ENCODE assay signal across 13 cellular contexts in the genomic region with DNA sequence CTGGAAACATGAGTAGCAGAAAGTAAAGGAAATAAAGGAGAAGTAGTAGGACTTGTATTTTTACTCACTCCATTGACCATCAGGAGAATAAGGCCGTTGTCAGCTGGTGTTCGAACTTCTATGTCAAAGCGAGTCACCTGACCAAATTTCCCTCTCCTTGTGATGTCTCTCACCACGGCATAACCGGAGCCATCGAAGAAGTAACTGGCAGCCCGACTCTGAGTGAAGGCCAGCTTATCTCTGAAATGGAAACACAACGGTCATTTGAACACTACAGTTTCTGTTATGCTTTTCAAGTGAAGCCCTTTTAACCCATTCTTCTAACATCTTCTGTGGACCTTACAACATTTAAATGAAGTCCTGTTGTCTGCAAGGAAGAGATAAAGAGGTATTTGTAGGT. TPM values are rescaled to one million over a fixed set of nuclear protein-coding genes. Genes with fewer than 3 reads are reported as not detected.
DNase-seq lines count a peak whose midpoint lies in the region; ATAC-seq and TF ChIP-seq lines count a peak whose summit lies in the region.
"Had no signal": no experiment of that assay in that cellular context is flagged by ENCODE, and none has a peak within 500 bp of the region (broad histone marks: within the 10 kb centered on the region; RNA-seq: fewer than 3 reads in every experiment).

No MANE protein-coding gene starts in this region.

- H3K4me1 Mint-ChIP-seq in neural progenitor cell, result no peaks in the 10 kb centered on the region
- no peaks in the 10 kb centered on the region for H3K4me1 Mint-ChIP-seq in activated CD8-positive, alpha-beta T cell treated with anti-CD3 and anti-CD28 coated beads, Interleukin-2, amount 10 ng/mL, durations not matched to agents 7 days and 5 days (ENCODE audit: low read depth)
- H3K4me1 Mint-ChIP-seq: B cell had no signal

- peak overlapping the region; percentile 52 for H2AFZ ChIP-seq in neural progenitor cell (replicated peaks)

- H3K27me3 Mint-ChIP-seq in neural progenitor cell (ENCODE audit: insufficient read depth, low read depth), result no peaks in the 10 kb centered on the region
- H3K27me3 Mint-ChIP-seq in activated CD8-positive, alpha-beta T cell treated with anti-CD3 and anti-CD28 coated beads, Interleukin-2, amount 10 ng/mL, durations not matched to agents 7 days and 5 days (ENCODE audit: low read depth), result peaks cover 20% of the 10 kb centered on the region

- DNase-seq in left ventricle myocardium inferior (no peak), cardiac septum (ENCODE audit: low spot score) (no peak), SK-MEL-5 (ENCODE audit: low read depth, low spot score) (peak; percentile 57), neural progenitor cell (ENCODE audit: low spot score) (no peak), coronary artery (ENCODE audit: low spot score) (no peak), NCI-H187 (lab: John Stamatoyannopoulos, UW) (no peak)
- no peak for DNase-seq in activated CD8-positive, alpha-beta T cell treated with anti-CD3 and anti-CD28 coated beads, Interleukin-2, amount 10 ng/mL, durations not matched to agents 7 days and 5 days
- DNase-seq: C1 segment of cervical spinal cord; Calu3; CD4-positive, alpha-beta T cell; DMS 273 treated with DMSO at 0.1 percent for 48 hours had no signal

- H3K27ac ChIP-seq in left ventricle myocardium inferior (replicated peaks) (peak overlapping the region; percentile 31), neural progenitor cell (no peak overlapping the region), coronary artery (no peak overlapping the region)

- no peak overlapping the region for H3K9ac ChIP-seq in neural progenitor cell

- H3K36me3 Mint-ChIP-seq in neural progenitor cell, result peaks cover 2% of the 10 kb centered on the region
- H3K36me3 Mint-ChIP-seq in activated CD8-positive, alpha-beta T cell treated with anti-CD3 and anti-CD28 coated beads, Interleukin-2, amount 10 ng/mL, durations not matched to agents 7 days and 5 days (ENCODE audit: low read depth), result no peaks in the 10 kb centered on the region

- H3K36me3 ChIP-seq in left ventricle myocardium inferior (peaks cover 100% of the 10 kb centered on the region), neural progenitor cell (no peaks in the 10 kb centered on the region)

- POLR2A ChIA-PET in activated CD8-positive, alpha-beta T cell treated with anti-CD3 and anti-CD28 coated beads, Interleukin-2, amount 10 ng/mL, durations not matched to agents 7 days and 5 days (lab: Charles Lee), result no interaction called here

- H3F3A ChIP-seq in neural progenitor cell (ENCODE audit: low read depth), result no peaks in the 10 kb centered on the region

- CTCF ChIA-PET in activated CD8-positive, alpha-beta T cell treated with anti-CD3 and anti-CD28 coated beads, Interleukin-2, amount 10 ng/mL, durations not matched to agents 7 days and 5 days (lab: Charles Lee), result interaction anchor here (2.2 to 2.6 kb wide), 2 partner anchors 14 to 25 kb away, joined by 4 to 13 read pairs; no protein-coding TSS in a partner anchor

- no peaks in the 10 kb centered on the region for H3K9me3 Mint-ChIP-seq in neural progenitor cell
- no peaks in the 10 kb centered on the region for H3K9me3 Mint-ChIP-seq in activated CD8-positive, alpha-beta T cell treated with anti-CD3 and anti-CD28 coated beads, Interleukin-2, amount 10 ng/mL, durations not matched to agents 7 days and 5 days (ENCODE audit: insufficient read depth)
- H3K9me3 Mint-ChIP-seq: CD4-positive, alpha-beta T cell had no signal

- H3K27me3 ChIP-seq in left ventricle myocardium inferior (ENCODE audit: low read depth) (no peaks in the 10 kb centered on the region), neural progenitor cell (no peaks in the 10 kb centered on the region)

- H3K4me1 ChIP-seq in left ventricle myocardium inferior (peaks cover 6% of the 10 kb centered on the region), neural progenitor cell (no peaks in the 10 kb centered on the region)

- no peak overlapping the region for H3K4me2 ChIP-seq in neural progenitor cell

- H3K4me3 ChIP-seq in left ventricle myocardium inferior (no peak overlapping the region), neural progenitor cell (no peak overlapping the region), coronary artery (no peak overlapping the region)

- no peaks in the 10 kb centered on the region for H4K20me1 ChIP-seq in neural progenitor cell (ENCODE audit: low read depth)

- in situ Hi-C loops in SK-MEL-5 (cut with HindIII; ENCODE audit: low pct_unique_long_range_greater_than_20kb, low sequenced_read_pairs), result no loop called here

- intact Hi-C loops in left ventricle myocardium inferior (cut with micrococcal nuclease) (loop anchor here (10.0 kb wide), 1 partner anchor 64 kb away; no protein-coding TSS in a partner anchor), cardiac septum (cut with DNase I) (no loop called here)

- H3K27ac Mint-ChIP-seq in neural progenitor cell, result no peak overlapping the region
- H3K27ac Mint-ChIP-seq in activated CD8-positive, alpha-beta T cell treated with anti-CD3 and anti-CD28 coated beads, Interleukin-2, amount 10 ng/mL, durations not matched to agents 7 days and 5 days, result no peak overlapping the region
- H3K27ac Mint-ChIP-seq: B cell; CD4-positive, alpha-beta T cell had no signal

- no peak for ATAC-seq in activated CD8-positive, alpha-beta T cell treated with anti-CD3 and anti-CD28 coated beads, Interleukin-2, amount 10 ng/mL, durations not matched to agents 7 days and 5 days
- ATAC-seq: HCT116 had no signal

- H3K9me3 ChIP-seq in left ventricle myocardium inferior (replicated peaks), result no peaks in the 10 kb centered on the region
- no peaks in the 10 kb centered on the region for H3K9me3 ChIP-seq in neural progenitor cell (ENCODE audit: low read depth)

- H3K4me3 Mint-ChIP-seq in neural progenitor cell, result no peak overlapping the region
- no peak overlapping the region for H3K4me3 Mint-ChIP-seq in activated CD8-positive, alpha-beta T cell treated with anti-CD3 and anti-CD28 coated beads, Interleukin-2, amount 10 ng/mL, durations not matched to agents 7 days and 5 days
- H3K4me3 Mint-ChIP-seq: B cell; CD4-positive, alpha-beta T cell had no signal

- H3K79me2 ChIP-seq in neural progenitor cell (ENCODE audit: low read depth), result no peaks in the 10 kb centered on the region

- TF ChIP-seq CTCF in left ventricle myocardium inferior (IDR thresholded peaks at IDR 0.05; ENCODE audit: borderline replicate concordance), result no peak
- no peak for TF ChIP-seq CTCF in neural progenitor cell (IDR thresholded peaks at IDR 0.05)
- TF ChIP-seq CTCF in coronary artery (IDR thresholded peaks at IDR 0.05), result no peak

RNA-seq across cellular contexts. Expression of a gene that starts 51.7 kb away (rescaled TPM):
- total RNA-seq in left ventricle myocardium inferior, result 69.5 TPM
- total RNA-seq in cardiac septum, result 43.5 TPM
- total RNA-seq in SK-MEL-5 (2014; rRNA removed; shearing (Covaris generic)), result 9.0 and 13.0 TPM in 2 replicates
- 5.3 and 5.9 TPM in 2 replicates for polyA plus RNA-seq in SK-MEL-5 (2015; cell fraction: cytosol; rRNA removed)
- polyA plus RNA-seq in SK-MEL-5 (2015; cell fraction: nucleus; rRNA removed), result 0.14 and 0.87 TPM in 2 replicates
- 14.1 and 32.2 TPM in 2 replicates for total RNA-seq in neural progenitor cell (ENCODE audit: low replicate concordance)
- 1 to 10 TPM; 1.9 to 2.2 TPM for total RNA-seq in activated CD8-positive, alpha-beta T cell treated with anti-CD3 and anti-CD28 coated beads, Interleukin-2, amount 10 ng/mL, durations not matched to agents 7 days and 5 days

RNA-seq across cellular contexts. Expression of a gene that starts 51.8 kb away (rescaled TPM):
- 28.5 TPM for total RNA-seq in left ventricle myocardium inferior
- 21.6 TPM for total RNA-seq in cardiac septum
- total RNA-seq in SK-MEL-5 (2014; rRNA removed; shearing (Covaris generic)), result 21.2 and 24.1 TPM in 2 replicates
- 17.1 and 21.4 TPM in 2 replicates for polyA plus RNA-seq in SK-MEL-5 (2015; cell fraction: cytosol; rRNA removed)
- polyA plus RNA-seq in SK-MEL-5 (2015; cell fraction: nucleus; rRNA removed), result 163 and 201 TPM in 2 replicates
- total RNA-seq in neural progenitor cell (ENCODE audit: low replicate concordance), result 24.1 and 49.0 TPM in 2 replicates
- 10 to 100 TPM; 16.0 to 16.5 TPM for total RNA-seq in activated CD8-positive, alpha-beta T cell treated with anti-CD3 and anti-CD28 coated beads, Interleukin-2, amount 10 ng/mL, durations not matched to agents 7 days and 5 days
